Comparison of ENCODE assay signal across 27 cellular contexts in the genomic region with DNA sequence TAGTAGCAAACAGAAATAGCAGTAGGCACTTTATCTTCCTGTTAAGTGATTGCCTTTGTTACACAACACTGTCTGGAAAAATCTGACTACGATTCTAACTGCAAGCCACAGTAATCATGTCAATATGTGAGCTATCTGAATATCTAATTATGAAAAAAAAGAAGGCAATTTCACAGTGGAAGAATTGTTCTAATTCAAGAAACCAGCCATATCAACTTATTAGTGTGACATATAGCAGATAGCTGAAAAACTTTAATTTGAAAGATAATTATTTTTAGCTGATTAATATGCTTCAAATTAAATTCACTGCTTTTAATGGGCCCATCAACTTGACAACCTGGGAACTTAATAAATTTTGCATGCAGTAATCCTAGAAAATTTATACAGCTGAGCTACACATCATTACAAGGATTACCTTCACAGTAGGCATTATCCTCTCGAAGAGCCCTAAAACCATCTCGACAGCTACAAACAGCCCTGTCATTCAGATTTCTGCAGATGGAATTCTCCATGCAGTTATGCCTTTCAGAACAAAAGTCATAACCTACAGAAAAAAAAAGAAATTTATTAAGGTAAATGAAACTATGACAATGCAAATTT.
"Had no signal": no experiment of that assay in that cellular context is flagged by ENCODE, and none has a peak within 500 bp of the region (broad histone marks: within the 10 kb centered on the region; RNA-seq: fewer than 3 reads in every experiment).

No MANE protein-coding gene starts in this region.

- H3K27me3 ChIP-seq: brain microvascular endothelial cell, dorsolateral prefrontal cortex, esophagus muscularis mucosa, gastroesophageal sphincter had no signal

- H3K36me3 ChIP-seq: brain microvascular endothelial cell, esophagus muscularis mucosa, gastroesophageal sphincter, heart right ventricle, WERI-Rb-1 had no signal

- DNase-seq: activated B cell treated with CpG ODN at 0.5 μM for 24 hours; activated CD4-positive, alpha-beta T cell treated with anti-CD3 and anti-CD28 coated beads for 48 hours; activated CD4-positive, alpha-beta T cell treated with anti-CD3 and anti-CD28 coated beads, Interleukin-2, amount 50 U/mL, for 1 hour; activated CD4-positive, alpha-beta T cell treated with anti-CD3 and anti-CD28 coated beads, Interleukin-2, amount 50 U/mL, for 48 hours; activated CD8-positive, alpha-beta memory T cell treated with anti-CD3 and anti-CD28 coated beads for 24 hours; activated CD8-positive, alpha-beta T cell treated with anti-CD3 and anti-CD28 coated beads for 36 hours; activated effector memory CD4-positive, alpha-beta T cell treated with Interleukin-2 at 50 U/mL for 16 hours; activated naive CD4-positive, alpha-beta T cell treated with anti-CD3 and anti-CD28 coated beads for 36 hours; activated naive CD8-positive, alpha-beta T cell treated with anti-CD3 and anti-CD28 coated beads, Interleukin-2, amount 10 ng/mL, durations not matched to agents 7 days and 5 days; activated T-cell treated with anti-CD3 and anti-CD28 coated beads, Interleukin-2, amount 50 U/mL, for 4 hours; amniotic stem cell; anterior cingulate cortex; brain microvascular endothelial cell; dorsolateral prefrontal cortex; effector memory CD8-positive, alpha-beta T cell; erythroblast; foreskin melanocyte; heart right ventricle; hippocampal formation; T-helper 17 cell; T1000; WERI-Rb-1 had no signal

- H3K9me3 ChIP-seq: esophagus muscularis mucosa, gastroesophageal sphincter, heart right ventricle had no signal

- H3K27ac ChIP-seq: brain microvascular endothelial cell, coronary artery, esophagus muscularis mucosa, gastroesophageal sphincter, heart right ventricle, WERI-Rb-1 had no signal

- H3K4me1 ChIP-seq: esophagus muscularis mucosa, gastroesophageal sphincter, heart right ventricle had no signal

- H3K4me3 ChIP-seq: coronary artery, dorsolateral prefrontal cortex, esophagus muscularis mucosa, gastroesophageal sphincter, heart right ventricle had no signal

- ATAC-seq: activated CD4-positive, CD25-positive, alpha-beta regulatory T cell treated with anti-CD3 and anti-CD28 coated beads, Interleukin-2, amount 50 U/mL, for 24 hours; activated CD8-positive, alpha-beta T cell treated with anti-CD3 and anti-CD28 coated beads for 36 hours; activated T-cell treated with anti-CD3 and anti-CD28 coated beads, Interleukin-2, amount 50 U/mL, for 4 hours; activated T-helper 17 cell treated with anti-CD3 and anti-CD28 coated beads, Interleukin-2, amount 50 U/mL, for 72 hours; effector memory CD8-positive, alpha-beta T cell; gastroesophageal sphincter; heart right ventricle; T-helper 17 cell had no signal
